8 cellular contexts compared by ENCODE assay signal in the genomic region with DNA sequence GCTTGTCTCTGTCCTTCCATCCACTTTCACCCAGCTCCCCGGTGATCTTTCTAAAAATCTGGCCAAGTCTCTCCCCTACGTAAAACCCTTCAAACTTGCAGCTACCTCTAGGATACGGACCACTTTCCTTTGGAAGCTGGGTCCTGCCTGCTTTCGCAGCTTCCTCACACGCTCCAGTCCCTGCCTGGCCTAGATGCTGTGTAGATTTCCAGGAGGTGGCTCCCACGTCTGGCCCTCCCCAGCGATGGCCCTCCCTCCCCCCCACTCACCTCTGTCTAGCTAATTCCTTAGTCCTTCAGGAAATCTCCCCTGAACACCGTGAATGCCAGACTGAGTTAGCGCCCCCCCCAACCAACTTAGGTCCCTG. TPM values are rescaled to one million over a fixed set of nuclear protein-coding genes. Genes with fewer than 3 reads are reported as not detected.
A peak's percentile ranks its signal among the peaks of the same experiment; 100 is the strongest.
DNase-seq lines count a peak whose midpoint lies in the region; ATAC-seq and TF ChIP-seq lines count a peak whose summit lies in the region.

No MANE protein-coding gene starts in this region.

- CTCF ChIA-PET in activated naive CD4-positive, alpha-beta T cell treated with anti-CD3 and anti-CD28 coated beads for 36 hours (lab: Charles Lee) = interaction anchor here (0.7 to 4.5 kb wide), 29 partner anchors 9 to 388 kb away, joined by 3 to 56 read pairs (median 5); partner anchors contain the start of genes ACSF2, CACNA1G, EME1 and MRPL27
- CTCF ChIA-PET in WTC11 (lab: Charles Lee) = interaction anchor here (0.8 to 4.0 kb wide), 68 partner anchors 9 to 400 kb away, joined by 3 to 108 read pairs (median 6); partner anchors contain the start of genes ACSF2, CHAD, EME1 and MRPL27

- no peak for DNase-seq in activated naive CD4-positive, alpha-beta T cell treated with anti-CD3 and anti-CD28 coated beads for 36 hours
- no peak for DNase-seq in activated naive CD4-positive, alpha-beta T cell treated with anti-CD3 and anti-CD28 coated beads, Interleukin-2, amount 50 U/mL, for 16 hours
- DNase-seq in WTC11 (ENCODE audit: low spot score) (no peak), immature natural killer cell (no peak), NCI-H2081 treated with DMSO at 0.1 percent for 48 hours (lab: John Stamatoyannopoulos, UW) (no peak), G401 (ENCODE audit: low spot score) (no peak)
- DNase-seq in stimulated activated CD4-positive, alpha-beta T cell treated with anti-CD3 and anti-CD28 coated beads, Interleukin-4, amount 100 ng/mL, for 1 hour = no peak

- in situ Hi-C loops in G401 (cut with HindIII; ENCODE audit: low sequenced_read_pairs) = no loop called here

- peak overlapping the region in 2 of 5 donors; percentile 99 for H3K9ac ChIP-seq in subcutaneous abdominal adipose tissue (ENCODE audit: low read length in 5 of 5)

- peak overlapping the region; percentile 64 to 96 (median 93) for H3K4me3 ChIP-seq in subcutaneous abdominal adipose tissue (ENCODE audit: low read depth in 1 of 5, low read length in 5 of 5)

- H3K4me1 Mint-ChIP-seq in activated naive CD4-positive, alpha-beta T cell treated with anti-CD3 and anti-CD28 coated beads for 36 hours (ENCODE audit: low read depth) = peaks cover 32% of the 10 kb centered on the region
- H3K4me1 Mint-ChIP-seq in WTC11 (peaks cover 15% of the 10 kb centered on the region), immature natural killer cell (peaks cover 33 to 45% of the 10 kb centered on the region in 2 donors)

- no peaks in the 10 kb centered on the region for H3K27me3 Mint-ChIP-seq in activated naive CD4-positive, alpha-beta T cell treated with anti-CD3 and anti-CD28 coated beads for 36 hours (ENCODE audit: low read depth)
- peaks cover 7% of the 10 kb centered on the region for H3K27me3 Mint-ChIP-seq in WTC11 (ENCODE audit: low read depth)
- H3K27me3 Mint-ChIP-seq in immature natural killer cell (ENCODE audit: low read depth in 3 of 3) = peaks cover 0 to 8% (median 7%) of the 10 kb centered on the region in 3 donors

- peaks cover 14 to 22% (median 20%) of the 10 kb centered on the region in 5 donors for H3K36me3 ChIP-seq in subcutaneous abdominal adipose tissue (ENCODE audit: control insufficient read depth in 5 of 5, insufficient read depth in 5 of 5, low read length in 5 of 5)

- H3K27me3 ChIP-seq in subcutaneous abdominal adipose tissue (ENCODE audit: control insufficient read depth in 5 of 5, insufficient read depth in 4 of 5, low read length in 5 of 5) = no peaks in the 10 kb centered on the region

- peak overlapping the region; percentile 92 for H3K4me3 Mint-ChIP-seq in activated naive CD4-positive, alpha-beta T cell treated with anti-CD3 and anti-CD28 coated beads for 36 hours
- H3K4me3 Mint-ChIP-seq in WTC11 = peak overlapping the region; percentile 93
- peak overlapping the region; percentile 76 to 93 (median 85) for H3K4me3 Mint-ChIP-seq in immature natural killer cell

- no peak for TF ChIP-seq CTCF in WTC11 (IDR thresholded peaks at IDR 0.05)

- peaks cover 3% of the 10 kb centered on the region for H3K9me3 Mint-ChIP-seq in activated naive CD4-positive, alpha-beta T cell treated with anti-CD3 and anti-CD28 coated beads for 36 hours
- H3K9me3 Mint-ChIP-seq in WTC11 (peaks cover 20% of the 10 kb centered on the region), immature natural killer cell (peaks cover 0 to 3% (median 0%) of the 10 kb centered on the region in 6 donors)

- peak; percentile 33 for ATAC-seq in WTC11

- H3K27ac Mint-ChIP-seq in activated naive CD4-positive, alpha-beta T cell treated with anti-CD3 and anti-CD28 coated beads for 36 hours = peak overlapping the region; percentile 28
- H3K27ac Mint-ChIP-seq in WTC11 (no peak overlapping the region), immature natural killer cell (peak overlapping the region; percentile 43 to 94 (median 90))

- no peak overlapping the region for H3K27ac ChIP-seq in subcutaneous abdominal adipose tissue (ENCODE audit: low read depth, low read length)

- peaks cover 9 to 30% (median 27%) of the 10 kb centered on the region in 5 donors for H3K4me1 ChIP-seq in subcutaneous abdominal adipose tissue (ENCODE audit: control insufficient read depth in 5 of 5, insufficient read depth in 5 of 5, low read length in 5 of 5)

- H3K36me3 Mint-ChIP-seq in activated naive CD4-positive, alpha-beta T cell treated with anti-CD3 and anti-CD28 coated beads for 36 hours (ENCODE audit: low read depth) = peaks cover 21% of the 10 kb centered on the region
- H3K36me3 Mint-ChIP-seq in WTC11 (peaks cover 32% of the 10 kb centered on the region), immature natural killer cell (peaks cover 6 to 13% (median 13%) of the 10 kb centered on the region in 3 donors)

- POLR2A ChIA-PET in WTC11 (lab: Charles Lee) = interaction anchor here (0.6 to 1.8 kb wide), 5 partner anchors 29 to 634 kb away, joined by 3 to 8 read pairs (median 6); partner anchors contain the start of genes ACSF2 and FAM117A

- no peaks in the 10 kb centered on the region for H3K9me3 ChIP-seq in subcutaneous abdominal adipose tissue (ENCODE audit: control insufficient read depth in 5 of 5, low read length in 5 of 5)

- intact Hi-C loops in activated naive CD4-positive, alpha-beta T cell treated with anti-CD3 and anti-CD28 coated beads for 36 hours (cut with micrococcal nuclease) = loop anchor here (1.0 to 5.0 kb wide), 4 partner anchors 25 to 81 kb away; partner anchors contain the start of genes ACSF2, EME1 and MRPL27

TF ChIP-seq in WTC11, 78 proteins besides CTCF, POLR2A, EP300 and RAD21 (continues in another document):
- TF ChIP-seq RELA (CRISPR knock-in tag; IDR thresholded peaks at IDR 0.05; ENCODE audit: borderline replicate concordance) (no peak), ERG (CRISPR knock-in tag; IDR thresholded peaks at IDR 0.05) (no peak), ZNF138 (CRISPR knock-in tag; conservative IDR thresholded peaks at IDR 0.05) (no peak), EMX1 (CRISPR knock-in tag; IDR thresholded peaks at IDR 0.05) (no peak), ZNF317 (CRISPR knock-in tag; IDR thresholded peaks at IDR 0.05; ENCODE audit: borderline replicate concordance, low read depth) (no peak)
- TF ChIP-seq, protein P1, sequence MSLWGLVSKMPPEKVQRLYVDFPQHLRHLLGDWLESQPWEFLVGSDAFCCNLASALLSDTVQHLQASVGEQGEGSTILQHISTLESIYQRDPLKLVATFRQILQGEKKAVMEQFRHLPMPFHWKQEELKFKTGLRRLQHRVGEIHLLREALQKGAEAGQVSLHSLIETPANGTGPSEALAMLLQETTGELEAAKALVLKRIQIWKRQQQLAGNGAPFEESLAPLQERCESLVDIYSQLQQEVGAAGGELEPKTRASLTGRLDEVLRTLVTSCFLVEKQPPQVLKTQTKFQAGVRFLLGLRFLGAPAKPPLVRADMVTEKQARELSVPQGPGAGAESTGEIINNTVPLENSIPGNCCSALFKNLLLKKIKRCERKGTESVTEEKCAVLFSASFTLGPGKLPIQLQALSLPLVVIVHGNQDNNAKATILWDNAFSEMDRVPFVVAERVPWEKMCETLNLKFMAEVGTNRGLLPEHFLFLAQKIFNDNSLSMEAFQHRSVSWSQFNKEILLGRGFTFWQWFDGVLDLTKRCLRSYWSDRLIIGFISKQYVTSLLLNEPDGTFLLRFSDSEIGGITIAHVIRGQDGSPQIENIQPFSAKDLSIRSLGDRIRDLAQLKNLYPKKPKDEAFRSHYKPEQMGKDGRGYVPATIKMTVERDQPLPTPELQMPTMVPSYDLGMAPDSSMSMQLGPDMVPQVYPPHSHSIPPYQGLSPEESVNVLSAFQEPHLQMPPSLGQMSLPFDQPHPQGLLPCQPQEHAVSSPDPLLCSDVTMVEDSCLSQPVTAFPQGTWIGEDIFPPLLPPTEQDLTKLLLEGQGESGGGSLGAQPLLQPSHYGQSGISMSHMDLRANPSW (CRISPR knock-in tag; conservative IDR thresholded peaks at IDR 0.05; ENCODE audit: low read depth) = no peak
- TF ChIP-seq, protein P2, sequence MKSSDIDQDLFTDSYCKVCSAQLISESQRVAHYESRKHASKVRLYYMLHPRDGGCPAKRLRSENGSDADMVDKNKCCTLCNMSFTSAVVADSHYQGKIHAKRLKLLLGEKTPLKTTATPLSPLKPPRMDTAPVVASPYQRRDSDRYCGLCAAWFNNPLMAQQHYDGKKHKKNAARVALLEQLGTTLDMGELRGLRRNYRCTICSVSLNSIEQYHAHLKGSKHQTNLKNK (CRISPR knock-in tag; IDR thresholded peaks at IDR 0.05) = no peak

RNA-seq across cellular contexts. Expression of gene LRRC59, which starts 0.6 kb away (rescaled TPM):
- total RNA-seq in activated naive CD4-positive, alpha-beta T cell treated with anti-CD3 and anti-CD28 coated beads for 36 hours = 10 to 100 TPM; 48.1 to 50.1 TPM
- total RNA-seq in WTC11 (2021) = 89.3 to 108 TPM (median 90.4 TPM) in 3 replicates
- polyA plus RNA-seq in immature natural killer cell = 10 to 100 TPM; 16.8 to 30.3 (median 23.9) TPM
- total RNA-seq in G401 (2014; rRNA removed; shearing (Covaris generic)) = 150 and 182 TPM in 2 replicates

RNA-seq across cellular contexts. Expression of gene EME1, which starts 24.9 kb away (rescaled TPM):
- total RNA-seq in activated naive CD4-positive, alpha-beta T cell treated with anti-CD3 and anti-CD28 coated beads for 36 hours = 10 to 100 TPM; 68.9 to 69.8 TPM
- 22.8 to 27.1 TPM (median 24.9 TPM) in 3 replicates for total RNA-seq in WTC11 (2021)
- polyA plus RNA-seq in immature natural killer cell = under 1 TPM in 2 of 3 donors, not detected in 1; 0.47 to 0.85 TPM
- 6.6 and 21.6 TPM in 2 replicates for total RNA-seq in G401 (2014; rRNA removed; shearing (Covaris generic))

RNA-seq across cellular contexts. Expression of gene MRPL27, which starts 24.9 kb away (rescaled TPM):
- total RNA-seq in activated naive CD4-positive, alpha-beta T cell treated with anti-CD3 and anti-CD28 coated beads for 36 hours = 10 to 100 TPM; 55.1 to 58.2 TPM
- 66.7 to 80.5 TPM (median 69.8 TPM) in 3 replicates for total RNA-seq in WTC11 (2021)
- 10 to 100 TPM; 47.8 to 69.1 (median 49.4) TPM for polyA plus RNA-seq in immature natural killer cell
- 69.9 and 84.5 TPM in 2 replicates for total RNA-seq in G401 (2014; rRNA removed; shearing (Covaris generic))

RNA-seq across cellular contexts. Expression of gene ACSF2, which starts 28.1 kb away (rescaled TPM):
- total RNA-seq in activated naive CD4-positive, alpha-beta T cell treated with anti-CD3 and anti-CD28 coated beads for 36 hours = 10 to 100 TPM; 19.7 to 20.7 TPM
- total RNA-seq in WTC11 (2021) = 19.1 to 19.9 TPM (median 19.7 TPM) in 3 replicates
- polyA plus RNA-seq in immature natural killer cell = 10 to 100 TPM in 1 of 3 donors, 1 to 10 TPM in 2; 4.8 to 11.1 (median 5.4) TPM
- total RNA-seq in G401 (2014; rRNA removed; shearing (Covaris generic)) = 58.8 and 69.4 TPM in 2 replicates

RNA-seq across cellular contexts. Expression of gene XYLT2, which starts 52.0 kb away (rescaled TPM):
- total RNA-seq in activated naive CD4-positive, alpha-beta T cell treated with anti-CD3 and anti-CD28 coated beads for 36 hours = 10 to 100 TPM; 21.1 to 21.8 TPM
- 35.7 to 39.7 TPM (median 37.9 TPM) in 3 replicates for total RNA-seq in WTC11 (2021)
- polyA plus RNA-seq in immature natural killer cell = 10 to 100 TPM in 1 of 3 donors, 1 to 10 TPM in 2; 6.8 to 17.4 (median 7.1) TPM
- total RNA-seq in G401 (2014; rRNA removed; shearing (Covaris generic)) = 31.5 and 33.5 TPM in 2 replicates
